Comparison of ENCODE assay signal across 16 cellular contexts in the genomic region with DNA sequence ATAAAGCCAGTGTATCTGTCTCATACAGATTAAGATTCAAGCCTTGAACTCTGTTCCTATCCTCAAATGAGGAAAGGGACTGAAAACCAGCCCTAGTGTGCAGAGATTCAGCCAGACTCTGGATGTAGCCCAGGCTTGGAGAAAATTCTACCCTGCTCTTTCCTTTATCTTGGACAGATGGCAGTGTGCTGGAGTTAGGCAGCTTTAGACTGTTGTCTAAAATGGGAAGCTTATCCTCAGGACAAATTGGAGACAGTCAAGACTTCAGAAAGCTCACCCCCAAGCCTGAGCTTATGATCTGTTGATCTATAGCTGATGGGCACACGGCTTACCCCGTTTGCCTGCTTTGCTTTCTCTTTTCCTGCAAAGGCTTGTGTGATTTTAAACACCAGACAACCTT.
DNase-seq lines count a peak whose midpoint lies in the region; ATAC-seq and TF ChIP-seq lines count a peak whose summit lies in the region.
"Had no signal": no experiment of that assay in that cellular context is flagged by ENCODE, and none has a peak within 500 bp of the region (broad histone marks: within the 10 kb centered on the region; RNA-seq: fewer than 3 reads in every experiment).

No MANE protein-coding gene starts in this region.

- no peak overlapping the region for H2AK5ac ChIP-seq in trophoblast cell (ENCODE audit: low read length)

- H3K9me3 Mint-ChIP-seq in endodermal cell, result no peaks in the 10 kb centered on the region
- peaks cover 4 to 21% of the 10 kb centered on the region in 2 donors for H3K9me3 Mint-ChIP-seq in stimulated activated naive CD8-positive, alpha-beta T cell treated with anti-CD3 and anti-CD28 coated beads, Interleukin-15, amount 100 ng/mL, for 72 hours

- peak; percentile 39 for ATAC-seq in Right ventricle myocardium inferior
- ATAC-seq in Right ventricle myocardium superior (ENCODE audit: poor library complexity), result no peak
- peak; percentile 32; the same call in 1 of the 3 replicates for ATAC-seq in SK-N-SH treated with all-trans-retinoic acid at 6 μM for 48 hours
- ATAC-seq in stimulated activated naive CD8-positive, alpha-beta T cell treated with anti-CD3 and anti-CD28 coated beads, Interleukin-15, amount 100 ng/mL, for 72 hours, result no peak
- ATAC-seq: GM12878 had no signal

- no peak overlapping the region for H2BK5ac ChIP-seq in trophoblast cell (ENCODE audit: low read depth, low read length, poor library complexity)

- no peaks in the 10 kb centered on the region for H3K27me3 ChIP-seq in trophoblast cell (ENCODE audit: insufficient read depth, low read length)
- H3K27me3 ChIP-seq in endodermal cell (ENCODE audit: control insufficient read depth, insufficient read depth, low read length, poor library complexity, severe bottlenecking), result no peaks in the 10 kb centered on the region
- H3K27me3 ChIP-seq: SJCRH30 had no signal

- DNase-seq in Right ventricle myocardium inferior (ENCODE audit: missing footprints) (no peak), Right ventricle myocardium superior (no peak), inferior parietal cortex (ENCODE audit: extremely low spot score) (peak; percentile 27), trophoblast cell (no peak), SW480 (ENCODE audit: low spot score) (no peak), endodermal cell (no peak)
- no peak for DNase-seq in stimulated activated naive CD8-positive, alpha-beta T cell treated with anti-CD3 and anti-CD28 coated beads, Interleukin-15, amount 100 ng/mL, for 72 hours
- DNase-seq: 8988T, GM23248, NCI-H1092, NCI-H1694, NCI-H774, SJCRH30 had no signal

- no peak overlapping the region for H4K91ac ChIP-seq in trophoblast cell (ENCODE audit: low read depth, low read length)

- H4K8ac ChIP-seq in trophoblast cell (ENCODE audit: low read depth, low read length), result no peak overlapping the region

- H2BK12ac ChIP-seq in trophoblast cell (ENCODE audit: low read length), result no peak overlapping the region

- no peak overlapping the region for H3K23ac ChIP-seq in trophoblast cell (ENCODE audit: low read length)

- no peak overlapping the region for H3K4ac ChIP-seq in trophoblast cell (ENCODE audit: low read depth, low read length)

- H3K36me3 Mint-ChIP-seq in endodermal cell (ENCODE audit: low read depth), result no peaks in the 10 kb centered on the region

- intact Hi-C loops in Right ventricle myocardium inferior (cut with DNase I), result no loop called here
- intact Hi-C loops in Right ventricle myocardium superior (cut with DNase I), result no loop called here

- H4K12ac ChIP-seq in trophoblast cell (ENCODE audit: low read depth, low read length), result no peak overlapping the region

- H3K36me3 ChIP-seq in trophoblast cell (ENCODE audit: control insufficient read depth in 1 of 2, insufficient read depth in 2 of 2, low read length in 2 of 2) (no peaks in the 10 kb centered on the region), endodermal cell (ENCODE audit: control insufficient read depth, insufficient read depth, low read length) (no peaks in the 10 kb centered on the region)
- H3K36me3 ChIP-seq: SJCRH30 had no signal

- no peak for TF ChIP-seq CTCF in endodermal cell (conservative IDR thresholded peaks at IDR 0.05)

- no peak overlapping the region for H2BK120ac ChIP-seq in trophoblast cell (ENCODE audit: insufficient read depth, low read length, poor library complexity)

- no peak overlapping the region for H3K27ac ChIP-seq in trophoblast cell (ENCODE audit: low read depth, low read length)
- no peak overlapping the region for H3K27ac ChIP-seq in endodermal cell (ENCODE audit: low read depth, low read length)
- H3K27ac ChIP-seq: C4-2B, GM23248, SJCRH30 had no signal

- WGBS in trophoblast cell (ENCODE audit: extremely low coverage, insufficient coverage, insufficient read length), result no CpG with 5 or more reads among the region's 2 CpGs
- WGBS in endodermal cell (ENCODE audit: insufficient coverage in 1 of 2, insufficient read length in 1 of 2), 2 experiments, result 78 to 81% methylated on average over 2 of the region's 2 CpGs

- no peak overlapping the region for H3K4me2 ChIP-seq in trophoblast cell (ENCODE audit: low read length)

- no peak overlapping the region for H3K18ac ChIP-seq in trophoblast cell (ENCODE audit: low read length)

- H3K9ac ChIP-seq in trophoblast cell (ENCODE audit: low read length), result no peak overlapping the region
- H3K9ac ChIP-seq in endodermal cell (ENCODE audit: extremely low read depth, low read length, poor library complexity, severe bottlenecking), result no peak overlapping the region
- H3K9ac ChIP-seq: GM23248 had no signal

- H3K4me3 Mint-ChIP-seq in endodermal cell, result no peak overlapping the region
- no peak overlapping the region for H3K4me3 Mint-ChIP-seq in stimulated activated naive CD8-positive, alpha-beta T cell treated with anti-CD3 and anti-CD28 coated beads, Interleukin-15, amount 100 ng/mL, for 72 hours

- H3K79me2 ChIP-seq in trophoblast cell (ENCODE audit: control insufficient read depth, insufficient read depth, low read length, poor library complexity), result no peaks in the 10 kb centered on the region

- H3K4me1 ChIP-seq in trophoblast cell (ENCODE audit: control insufficient read depth in 1 of 2, insufficient read depth in 2 of 2, low read length in 2 of 2), result no peaks in the 10 kb centered on the region
- H3K4me1 ChIP-seq in endodermal cell (ENCODE audit: control insufficient read depth, insufficient read depth, low read length), result no peaks in the 10 kb centered on the region
- H3K4me1 ChIP-seq: SJCRH30 had no signal

- no peak overlapping the region for H3K4me3 ChIP-seq in trophoblast cell (ENCODE audit: low read depth, low read length)
- H3K4me3 ChIP-seq in endodermal cell (ENCODE audit: low read length), result no peak overlapping the region
- H3K4me3 ChIP-seq: GM12878, GM23248, SJCRH30 had no signal

- H3K9me3 ChIP-seq in trophoblast cell (ENCODE audit: insufficient read depth, low read depth, low read length), result no peaks in the 10 kb centered on the region
- H3K9me3 ChIP-seq in endodermal cell (ENCODE audit: control insufficient read depth, low read length), result no peaks in the 10 kb centered on the region
- H3K9me3 ChIP-seq: SJCRH30 had no signal

- H2AFZ ChIP-seq in trophoblast cell (ENCODE audit: insufficient read depth, low read length, poor library complexity), result no peak overlapping the region
- H2AFZ ChIP-seq: GM23248 had no signal

- no peaks in the 10 kb centered on the region for H3K79me1 ChIP-seq in trophoblast cell (ENCODE audit: low read length)

- H3K27me3 Mint-ChIP-seq in endodermal cell (ENCODE audit: insufficient read depth), result no peaks in the 10 kb centered on the region
- no peaks in the 10 kb centered on the region for H3K27me3 Mint-ChIP-seq in stimulated activated naive CD8-positive, alpha-beta T cell treated with anti-CD3 and anti-CD28 coated beads, Interleukin-15, amount 100 ng/mL, for 72 hours

- no peak overlapping the region for H3K14ac ChIP-seq in trophoblast cell (ENCODE audit: low read length)

- H3K27ac Mint-ChIP-seq in endodermal cell, result no peak overlapping the region
- H3K27ac Mint-ChIP-seq in stimulated activated naive CD8-positive, alpha-beta T cell treated with anti-CD3 and anti-CD28 coated beads, Interleukin-15, amount 100 ng/mL, for 72 hours, result no peak overlapping the region

- H3K4me1 Mint-ChIP-seq in endodermal cell, result no peaks in the 10 kb centered on the region
- no peaks in the 10 kb centered on the region for H3K4me1 Mint-ChIP-seq in stimulated activated naive CD8-positive, alpha-beta T cell treated with anti-CD3 and anti-CD28 coated beads, Interleukin-15, amount 100 ng/mL, for 72 hours

TF ChIP-seq in SK-N-SH treated with all-trans-retinoic acid at 6 μM for 48 hours, 23 proteins besides CTCF, POLR2A, EP300 and RAD21 (continues in another document):
- TF ChIP-seq RARB (CRISPR knock-in tag; IDR thresholded peaks at IDR 0.05) (no peak), PPARA (CRISPR knock-in tag; IDR thresholded peaks at IDR 0.05; ENCODE audit: borderline replicate concordance) (no peak), ZNF8 (CRISPR knock-in tag; IDR thresholded peaks at IDR 0.05) (no peak), ISL1 (CRISPR knock-in tag; IDR thresholded peaks at IDR 0.05) (no peak), ZFP3 (CRISPR knock-in tag; IDR thresholded peaks at IDR 0.05) (no peak), ZFP30 (CRISPR knock-in tag; IDR thresholded peaks at IDR 0.05) (no peak), TOX (CRISPR knock-in tag; IDR thresholded peaks at IDR 0.05; ENCODE audit: borderline replicate concordance) (no peak), CSDC2 (CRISPR knock-in tag; IDR thresholded peaks at IDR 0.05) (no peak), ZNF70 (CRISPR knock-in tag; IDR thresholded peaks at IDR 0.05) (no peak), GLIS3 (CRISPR knock-in tag; IDR thresholded peaks at IDR 0.05) (no peak)
- TF ChIP-seq, protein P1, sequence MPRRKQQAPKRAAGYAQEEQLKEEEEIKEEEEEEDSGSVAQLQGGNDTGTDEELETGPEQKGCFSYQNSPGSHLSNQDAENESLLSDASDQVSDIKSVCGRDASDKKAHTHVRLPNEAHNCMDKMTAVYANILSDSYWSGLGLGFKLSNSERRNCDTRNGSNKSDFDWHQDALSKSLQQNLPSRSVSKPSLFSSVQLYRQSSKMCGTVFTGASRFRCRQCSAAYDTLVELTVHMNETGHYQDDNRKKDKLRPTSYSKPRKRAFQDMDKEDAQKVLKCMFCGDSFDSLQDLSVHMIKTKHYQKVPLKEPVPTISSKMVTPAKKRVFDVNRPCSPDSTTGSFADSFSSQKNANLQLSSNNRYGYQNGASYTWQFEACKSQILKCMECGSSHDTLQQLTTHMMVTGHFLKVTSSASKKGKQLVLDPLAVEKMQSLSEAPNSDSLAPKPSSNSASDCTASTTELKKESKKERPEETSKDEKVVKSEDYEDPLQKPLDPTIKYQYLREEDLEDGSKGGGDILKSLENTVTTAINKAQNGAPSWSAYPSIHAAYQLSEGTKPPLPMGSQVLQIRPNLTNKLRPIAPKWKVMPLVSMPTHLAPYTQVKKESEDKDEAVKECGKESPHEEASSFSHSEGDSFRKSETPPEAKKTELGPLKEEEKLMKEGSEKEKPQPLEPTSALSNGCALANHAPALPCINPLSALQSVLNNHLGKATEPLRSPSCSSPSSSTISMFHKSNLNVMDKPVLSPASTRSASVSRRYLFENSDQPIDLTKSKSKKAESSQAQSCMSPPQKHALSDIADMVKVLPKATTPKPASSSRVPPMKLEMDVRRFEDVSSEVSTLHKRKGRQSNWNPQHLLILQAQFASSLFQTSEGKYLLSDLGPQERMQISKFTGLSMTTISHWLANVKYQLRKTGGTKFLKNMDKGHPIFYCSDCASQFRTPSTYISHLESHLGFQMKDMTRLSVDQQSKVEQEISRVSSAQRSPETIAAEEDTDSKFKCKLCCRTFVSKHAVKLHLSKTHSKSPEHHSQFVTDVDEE (CRISPR knock-in tag; IDR thresholded peaks at IDR 0.05), result no peak

Comparison
In these comparisons a context has a peak if more than half of its experiments do, and no peak if none do; other contexts are left out.
1. ATAC-seq: peak in Right ventricle myocardium inferior (single experiment) and SK-N-SH treated with all-trans-retinoic acid at 6 μM for 48 hours (single experiment); none in Right ventricle myocardium superior (single experiment) and stimulated activated naive CD8-positive, alpha-beta T cell treated with anti-CD3 and anti-CD28 coated beads, Interleukin-15, amount 100 ng/mL, for 72 hours (single experiment).